Comparison of ENCODE assay signal across 21 cellular contexts in the genomic region with DNA sequence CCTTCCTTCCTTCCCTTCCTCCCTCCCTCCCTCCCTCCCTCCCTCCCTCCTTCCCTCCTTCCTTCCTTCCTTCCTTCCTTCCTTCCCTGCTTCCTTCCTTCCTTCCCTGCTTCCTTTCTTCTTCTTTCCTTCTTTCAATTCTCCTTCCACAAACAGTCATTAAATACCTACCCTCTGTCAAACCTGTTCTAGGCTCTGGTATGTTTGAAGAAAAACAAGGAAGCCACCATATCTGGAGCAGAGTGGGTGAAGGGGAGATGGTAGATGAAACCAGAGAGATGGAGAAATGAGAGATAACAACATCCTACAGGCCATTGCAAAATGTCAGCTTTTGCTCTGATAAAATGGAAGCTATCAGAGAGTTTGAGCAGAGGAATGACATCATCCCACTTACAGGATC.
A peak's percentile ranks its signal among the peaks of the same experiment; 100 is the strongest.
DNase-seq lines count a peak whose midpoint lies in the region; ATAC-seq, FAIRE-seq and TF ChIP-seq lines count a peak whose summit lies in the region.
"Had no signal": no experiment of that assay in that cellular context is flagged by ENCODE, and none has a peak within 500 bp of the region (broad histone marks: within the 10 kb centered on the region; RNA-seq: fewer than 3 reads in every experiment).

No MANE protein-coding gene starts in this region.

- in situ Hi-C loops in HepG2 (cut with HindIII; ENCODE audit: extremely low pct_ligation_motif_present, low pct_unique_long_range_greater_than_20kb), result no loop called here

- intact Hi-C loops in HepG2 (cut with micrococcal nuclease; ENCODE audit: unreplicated experiment) (no loop called here), right lobe of liver (cut with DNase I) (no loop called here)

- CTCF ChIA-PET in HepG2 (lab: Yijun Ruan, JAX; ENCODE audit: low intra/inter-chr PET ratio, low total read pairs), result no interaction called here

- no peak for TF ChIP-seq RAD21 in HepG2 (CRISPR knock-in tag; IDR thresholded peaks at IDR 0.05)

- H3K27me3 ChIP-seq in HepG2 (ENCODE audit: control insufficient read depth in 1 of 2, insufficient read depth in 2 of 2, low read length in 2 of 2) (no peaks in the 10 kb centered on the region), right lobe of liver (no peaks in the 10 kb centered on the region), smooth muscle cell (ENCODE audit: low read depth) (no peaks in the 10 kb centered on the region)
- H3K27me3 ChIP-seq: BLaER1 treated with 17β-estradiol and CSF1 and Interleukin-3, amounts not matched to agents 10 nM and 100 nM had no signal

- TF ChIP-seq CTCF in HepG2 (CRISPR knock-in tag; IDR thresholded peaks at IDR 0.05), result no peak
- no peak for TF ChIP-seq CTCF in right lobe of liver (IDR thresholded peaks at IDR 0.05)
- TF ChIP-seq CTCF in smooth muscle cell (IDR thresholded peaks at IDR 0.05; ENCODE audit: borderline replicate concordance, insufficient read depth, poor library complexity, severe bottlenecking), result no peak

- H2AFZ ChIP-seq in HepG2 (ENCODE audit: low read length) (no peak overlapping the region), smooth muscle cell (ENCODE audit: low read depth) (peak overlapping the region; percentile 10)

- no peak for DNase-seq in HepG2 (ENCODE audit: low spot score)
- no peak for DNase-seq in right lobe of liver
- peak; percentile 45 for DNase-seq in OCI-M1 (lab: John Stamatoyannopoulos, UW)
- no peak for DNase-seq in smooth muscle cell (lab: John Stamatoyannopoulos, UW; ENCODE audit: unreplicated experiment)
- DNase-seq in stimulated activated CD4-positive, alpha-beta T cell treated with anti-CD3 and anti-CD28 coated beads, Interleukin-2, amount 100 ng/mL, for 24 hours, result no peak
- DNase-seq: 8988T; AML-193; Caco-2; Calu3; CD4-positive, alpha-beta T cell; CD8-positive, alpha-beta T cell; DMS79 treated with DMSO at 0.1 percent for 48 hours; GF-D8 had no signal

- H3K9me3 ChIP-seq in HepG2 (ENCODE audit: low read length), result no peaks in the 10 kb centered on the region
- no peaks in the 10 kb centered on the region for H3K9me3 ChIP-seq in right lobe of liver
- H3K9me3 ChIP-seq in smooth muscle cell (replicated peaks; ENCODE audit: low read depth), result no peaks in the 10 kb centered on the region
- H3K9me3 ChIP-seq: BLaER1 treated with 17β-estradiol and CSF1 and Interleukin-3, amounts not matched to agents 10 nM and 100 nM; Caco-2 had no signal

- no TSS peak for BruUV-seq in HepG2 (replicated peaks; lab: Mats Ljungman, UMichigan)

- H3K27ac ChIP-seq in HepG2 (ENCODE audit: extremely low read length, insufficient read depth, low read length), result no peak overlapping the region
- H3K27ac ChIP-seq in right lobe of liver, result no peak overlapping the region
- no peak overlapping the region for H3K27ac ChIP-seq in smooth muscle cell (ENCODE audit: low read depth)
- H3K27ac ChIP-seq: BLaER1 treated with 17β-estradiol and CSF1 and Interleukin-3, amounts not matched to agents 10 nM and 100 nM; C4-2B had no signal

- no peak overlapping the region for H3K4me2 ChIP-seq in HepG2 (ENCODE audit: low read depth, low read length)
- no peak overlapping the region for H3K4me2 ChIP-seq in smooth muscle cell
- H3K4me2 ChIP-seq: BLaER1 treated with 17β-estradiol and CSF1 and Interleukin-3, amounts not matched to agents 10 nM and 100 nM had no signal

- H3K79me2 ChIP-seq in HepG2 (ENCODE audit: insufficient read depth, low read length) (no peaks in the 10 kb centered on the region), smooth muscle cell (ENCODE audit: low read depth) (no peaks in the 10 kb centered on the region)

- no peaks in the 10 kb centered on the region for H3K36me3 ChIP-seq in HepG2 (replicated peaks in 1 of 2; ENCODE audit: control insufficient read depth in 1 of 2, insufficient read depth in 2 of 2, low read length in 2 of 2)
- H3K36me3 ChIP-seq in right lobe of liver, result no peaks in the 10 kb centered on the region
- H3K36me3 ChIP-seq in smooth muscle cell (ENCODE audit: low read depth), result no peaks in the 10 kb centered on the region
- H3K36me3 ChIP-seq: BLaER1 treated with 17β-estradiol and CSF1 and Interleukin-3, amounts not matched to agents 10 nM and 100 nM had no signal

- H3K4me1 ChIP-seq in HepG2 (ENCODE audit: insufficient read depth, low read length), result no peaks in the 10 kb centered on the region
- no peaks in the 10 kb centered on the region for H3K4me1 ChIP-seq in right lobe of liver
- H3K4me1 ChIP-seq in smooth muscle cell (ENCODE audit: low read depth), result no peaks in the 10 kb centered on the region
- H3K4me1 ChIP-seq: BLaER1 treated with 17β-estradiol and CSF1 and Interleukin-3, amounts not matched to agents 10 nM and 100 nM; Caco-2 had no signal

- H3K9ac ChIP-seq in HepG2 (ENCODE audit: insufficient read depth, low read depth, low read length) (no peak overlapping the region), smooth muscle cell (ENCODE audit: low read depth) (no peak overlapping the region)
- H3K9ac ChIP-seq: BLaER1 treated with 17β-estradiol and CSF1 and Interleukin-3, amounts not matched to agents 10 nM and 100 nM had no signal

- ATAC-seq in HepG2 (no peak), right lobe of liver (no peak), GM18502 (IDR thresholded peaks at IDR 0.05; ENCODE audit: poor library complexity, unreplicated experiment) (no peak)
- ATAC-seq: CD8-positive, alpha-beta T cell had no signal

- no peak for FAIRE-seq in HepG2 (lab: Jason Lieb, UNC)
- FAIRE-seq: A204.1, D721Med, G401.6, GM12891, GM18507 had no signal

- TF ChIP-seq EP300 in HepG2 (IDR thresholded peaks at IDR 0.05; ENCODE audit: low read depth in 2 of 2, low read length in 2 of 2), result no peak
- TF ChIP-seq EP300 in HepG2 (CRISPR knock-in tag; IDR thresholded peaks at IDR 0.05; ENCODE audit: borderline replicate concordance), result no peak

- POLR2A ChIA-PET in HepG2 (lab: Yijun Ruan, JAX), result no interaction called here

- no peak for TF ChIP-seq POLR2A in HepG2 (IDR thresholded peaks at IDR 0.05; ENCODE audit: insufficient read depth in 1 of 2, low read depth in 2 of 2, low read length in 2 of 2)
- no peak for TF ChIP-seq POLR2A in right lobe of liver (IDR thresholded peaks at IDR 0.05)

- H3F3A ChIP-seq in smooth muscle cell (ENCODE audit: low read depth), result no peaks in the 10 kb centered on the region

- no peak overlapping the region for H3K4me3 ChIP-seq in HepG2 (replicated peaks in 1 of 3; ENCODE audit: insufficient read depth in 1 of 3, low read depth in 2 of 3, low read length in 3 of 3)
- H3K4me3 ChIP-seq in right lobe of liver, result no peak overlapping the region
- H3K4me3 ChIP-seq in smooth muscle cell, result no peak overlapping the region
- H3K4me3 ChIP-seq: BLaER1 treated with 17β-estradiol and CSF1 and Interleukin-3, amounts not matched to agents 10 nM and 100 nM had no signal

- H4K20me1 ChIP-seq in HepG2 (ENCODE audit: insufficient read depth, low read length) (no peaks in the 10 kb centered on the region), smooth muscle cell (ENCODE audit: low read depth) (no peaks in the 10 kb centered on the region)
- H4K20me1 ChIP-seq: BLaER1 treated with 17β-estradiol and CSF1 and Interleukin-3, amounts not matched to agents 10 nM and 100 nM had no signal

TF ChIP-seq in HepG2, 621 proteins besides CTCF, POLR2A, EP300 and RAD21:
- TF ChIP-seq HNRNPK (IDR thresholded peaks at IDR 0.05; ENCODE audit: low read depth, low read length, poor library complexity, severe bottlenecking) (peak; percentile 53), ATF7 (IDR thresholded peaks at IDR 0.05) (peak; percentile 54), ATF7 (CRISPR knock-in tag; IDR thresholded peaks at IDR 0.05) (no peak), HOXA3 (CRISPR knock-in tag; IDR thresholded peaks at IDR 0.05) (no peak)
